In genomic region chr12:96219700-96220206, GRCh38 we compare ENCODE assay signal across 8 cellular contexts. TPM values are rescaled to one million over a fixed set of nuclear protein-coding genes. Genes with fewer than 3 reads are reported as not detected.
DNase-seq lines count a peak whose midpoint lies in the region; ATAC-seq and TF ChIP-seq lines count a peak whose summit lies in the region.

No MANE protein-coding gene starts in this region.

- TF ChIP-seq CTCF in Caco-2 (IDR thresholded peaks at IDR 0.05; ENCODE audit: insufficient read depth in 1 of 2, low read depth in 1 of 2, low read length in 1 of 2, severe bottlenecking in 1 of 2, unreplicated experiment in 1 of 2) (no peak), lung (IDR thresholded peaks at IDR 0.05; ENCODE audit: control extremely low read depth, extremely low read depth) (no peak)

- intact Hi-C loops in Caco-2 (cut with micrococcal nuclease; ENCODE audit: unreplicated experiment) = no loop called here

- no peaks in the 10 kb centered on the region for H3K9me3 ChIP-seq in Caco-2
- no peaks in the 10 kb centered on the region for H3K9me3 ChIP-seq in lung (ENCODE audit: control insufficient read depth in 2 of 2, insufficient read depth in 1 of 2, low read length in 1 of 2)

- no TSS peak for BruUV-seq in Caco-2 (replicated peaks; lab: Mats Ljungman, UMichigan)

- 61 to 76% methylated on average over 15 of the region's 15 CpGs for WGBS in lung, 2 donors

- ATAC-seq in lung (ENCODE audit: insufficient read depth, low FRiP score) (peak; percentile 88), left lobe of liver (no peak)

- H3K36me3 ChIP-seq in Caco-2 (ENCODE audit: control insufficient read depth, insufficient read depth, low read length) = no peaks in the 10 kb centered on the region
- peaks cover 0 to 6% of the 10 kb centered on the region in 2 donors for H3K36me3 ChIP-seq in lung (ENCODE audit: control insufficient read depth in 2 of 2, insufficient read depth in 2 of 2, low read length in 2 of 2)

- H3K27ac ChIP-seq in lung (ENCODE audit: low read depth in 1 of 2, low read length in 1 of 2) = peak overlapping the region; percentile 72 to 89

- H3K4me3 Mint-ChIP-seq in Caco-2 (ENCODE audit: unreplicated experiment) = no peak overlapping the region

- H3K4me1 ChIP-seq in Caco-2 (no peaks in the 10 kb centered on the region), lung (ENCODE audit: control insufficient read depth in 2 of 2, insufficient read depth in 2 of 2, low read length in 2 of 2) (peaks cover 8 to 10% of the 10 kb centered on the region in 2 donors)

- no peaks in the 10 kb centered on the region for H3K9me3 Mint-ChIP-seq in Caco-2 (ENCODE audit: unreplicated experiment)

- H3K27me3 ChIP-seq in Caco-2 (replicated peaks; ENCODE audit: control insufficient read depth, insufficient read depth, low read length) = no peaks in the 10 kb centered on the region
- H3K27me3 ChIP-seq in lung (ENCODE audit: control insufficient read depth, insufficient read depth) = no peaks in the 10 kb centered on the region

- no peaks in the 10 kb centered on the region for H3K36me3 Mint-ChIP-seq in Caco-2 (ENCODE audit: insufficient read depth, unreplicated experiment)

- CTCF ChIA-PET in Caco-2 (lab: Charles Lee) = no interaction called here

- H3K27me3 Mint-ChIP-seq in Caco-2 (ENCODE audit: insufficient read depth, unreplicated experiment) = no peaks in the 10 kb centered on the region

- H3K4me1 Mint-ChIP-seq in Caco-2 (ENCODE audit: low read depth, unreplicated experiment) = no peaks in the 10 kb centered on the region

- peak; percentile 24 to 51 for DNase-seq in Caco-2
- DNase-seq in LoVo (ENCODE audit: low spot score) = peak; percentile 98
- peak; percentile 97 for DNase-seq in amniotic epithelial cell (ENCODE audit: low read depth)
- peak; percentile 87 for DNase-seq in lung (ENCODE audit: low spot score)
- no peak for DNase-seq in HuH-7.5 (ENCODE audit: low spot score)
- no peak for DNase-seq in left lobe of liver (ENCODE audit: low spot score)
- no peak for DNase-seq in activated CD4-positive, CD25-positive, alpha-beta regulatory T cell treated with anti-CD3 and anti-CD28 coated beads, Interleukin-2, amount 50 U/mL, for 72 hours
- DNase-seq in mesenteric fat pad (ENCODE audit: low spot score) = no peak

- POLR2A ChIA-PET in Caco-2 (lab: Charles Lee) = no interaction called here

- H3K27ac Mint-ChIP-seq in Caco-2 (ENCODE audit: unreplicated experiment) = no peak overlapping the region

- H3K4me3 ChIP-seq in Caco-2 (ENCODE audit: low read depth, low read length) (no peak overlapping the region), lung (no peak overlapping the region)

RNA-seq across cellular contexts. Expression of gene ELK3, which starts 25.6 kb away (rescaled TPM):
- total RNA-seq in Caco-2 (2022) = 0.45 and 0.77 TPM in 2 replicates
- total RNA-seq in lung = 10 to 100 TPM; 46.4 to 68.5 TPM
- 10 to 100 TPM in 1 of 2 donors, 1 to 10 TPM in 1; 9.1 to 34.2 TPM for polyA plus RNA-seq in lung
- total RNA-seq in left lobe of liver = 6.6 TPM
- 47.6 TPM for total RNA-seq in mesenteric fat pad

Comparison
In these comparisons a context has a peak if more than half of its experiments do, and no peak if none do; other contexts are left out.
1. DNase-seq: peak in Caco-2 (2 of 2), LoVo (single experiment), amniotic epithelial cell (single experiment) and lung (single experiment); none in HuH-7.5 (single experiment), left lobe of liver (single experiment), activated CD4-positive, CD25-positive, alpha-beta regulatory T cell treated with anti-CD3 and anti-CD28 coated beads, Interleukin-2, amount 50 U/mL, for 72 hours (single experiment) and mesenteric fat pad (single experiment).